In genomic region chr4:186755550-186756519, GRCh38 we compare ENCODE assay signal across 17 cellular contexts. TPM values are rescaled to one million over a fixed set of nuclear protein-coding genes. Genes with fewer than 3 reads are reported as not detected.
DNase-seq lines count a peak whose midpoint lies in the region; ATAC-seq and TF ChIP-seq lines count a peak whose summit lies in the region.
"Had no signal": no experiment of that assay in that cellular context is flagged by ENCODE, and none has a peak within 500 bp of the region (broad histone marks: within the 10 kb centered on the region; RNA-seq: fewer than 3 reads in every experiment).

No MANE protein-coding gene starts in this region.

- H3K27me3 ChIP-seq in OCI-LY1 (ENCODE audit: insufficient read depth, low read length): no peaks in the 10 kb centered on the region
- H3K27me3 ChIP-seq: foreskin keratinocyte, spleen, tibial artery had no signal

- in situ Hi-C loops in ACHN (cut with HindIII; ENCODE audit: low pct_ligation_motif_present, low pct_unique_long_range_greater_than_20kb, low sequenced_read_pairs): no loop called here

- no peaks in the 10 kb centered on the region for H3K36me3 ChIP-seq in OCI-LY1 (ENCODE audit: insufficient read depth, low read length)
- H3K36me3 ChIP-seq: spleen, tibial artery had no signal

- H3K9me2 ChIP-seq in OCI-LY1 (ENCODE audit: low read depth, low read length): no peaks in the 10 kb centered on the region

- no peak for TF ChIP-seq CTCF in OCI-LY1 (IDR thresholded peaks at IDR 0.05; ENCODE audit: low read length)

- H3K4me2 ChIP-seq in OCI-LY1 (ENCODE audit: low read length): peak overlapping the region; percentile 67

- H3K9ac ChIP-seq in OCI-LY1 (ENCODE audit: low read length): peak overlapping the region; percentile 45

- H3K4me1 ChIP-seq in OCI-LY1 (ENCODE audit: insufficient read depth, low read length, severe bottlenecking): peaks cover 59% of the 10 kb centered on the region
- H3K4me1 ChIP-seq: spleen, tibial artery had no signal

- ATAC-seq in GM21786 (IDR thresholded peaks at IDR 0.05; ENCODE audit: unreplicated experiment) (peak; percentile 54), left lobe of liver (peak; percentile 91), GM21576 (IDR thresholded peaks at IDR 0.05; ENCODE audit: unreplicated experiment) (no peak)
- ATAC-seq: foreskin keratinocyte; naive thymus-derived CD8-positive, alpha-beta T cell had no signal

- peak overlapping the region; percentile 1 for H2AFZ ChIP-seq in OCI-LY1 (ENCODE audit: low read length)

- DNase-seq in ACHN (peak; percentile 45), left lobe of liver (ENCODE audit: low spot score) (no peak), cortex of kidney (lab: John Stamatoyannopoulos, UW) (no peak), NCI-H2081 (lab: John Stamatoyannopoulos, UW) (no peak), NCI-H774 (lab: John Stamatoyannopoulos, UW) (no peak)
- DNase-seq: activated CD4-positive, alpha-beta T cell treated with anti-CD3 and anti-CD28 coated beads, Interleukin-2, amount 50 U/mL, for 48 hours; activated T-cell treated with anti-CD3 and anti-CD28 coated beads, Interleukin-2, amount 50 U/mL, for 24 hours; foreskin keratinocyte; naive thymus-derived CD8-positive, alpha-beta T cell; NCI-H2107; spleen; tibial artery had no signal

- no peaks in the 10 kb centered on the region for H4K20me1 ChIP-seq in OCI-LY1 (ENCODE audit: insufficient read depth, low read length)

- H3F3A ChIP-seq in OCI-LY1 (ENCODE audit: insufficient read depth, low read length): no peaks in the 10 kb centered on the region

- H3K27ac ChIP-seq in OCI-LY1 (ENCODE audit: low read depth, low read length, poor library complexity, severe bottlenecking): peak overlapping the region; percentile 94
- H3K27ac ChIP-seq: coronary artery, foreskin keratinocyte, RWPE1, spleen, tibial artery had no signal

- H3K79me2 ChIP-seq in OCI-LY1 (ENCODE audit: insufficient read depth, low read length): no peaks in the 10 kb centered on the region

- H3K9me3 ChIP-seq in OCI-LY1 (ENCODE audit: low read length): no peaks in the 10 kb centered on the region
- H3K9me3 ChIP-seq: tibial artery had no signal

- peak overlapping the region; percentile 44 for H3K4me3 ChIP-seq in OCI-LY1 (ENCODE audit: low read depth, low read length, poor library complexity, severe bottlenecking)
- H3K4me3 ChIP-seq: coronary artery, spleen, tibial artery had no signal

RNA-seq across cellular contexts. Expression of gene FAT1, which starts 32.2 kb away (rescaled TPM):
- 33.4 TPM for total RNA-seq in left lobe of liver
- total RNA-seq: naive thymus-derived CD8-positive, alpha-beta T cell had no signal
